In genomic region chr7:30829476-30829875, GRCh38 we compare ENCODE assay signal across 15 cellular contexts.
"Had no signal": no experiment of that assay in that cellular context is flagged by ENCODE, and none has a peak within 500 bp of the region (broad histone marks: within the 10 kb centered on the region; RNA-seq: fewer than 3 reads in every experiment).

No MANE protein-coding gene starts in this region.

- DNase-seq: cortex of kidney; dorsolateral prefrontal cortex; effector CD8-positive, alpha-beta T cell; islet precursor cell; left ventricle myocardium inferior; mesenchymal stem cell; midbrain; posterior cingulate gyrus; right cardiac atrium; small intestine; stimulated activated CD4-positive, alpha-beta T cell treated with anti-CD3 and anti-CD28 coated beads, Interleukin-12 subunit alpha, Interleukin-12 subunit beta, amount 100 ng/mL, for 4 hours; stomach; substantia nigra; uterus had no signal

- ATAC-seq: right cardiac atrium had no signal

- H3K4me3 Mint-ChIP-seq: type B pancreatic cell had no signal

- H3K27me3 Mint-ChIP-seq: type B pancreatic cell had no signal

- H3K27ac Mint-ChIP-seq: type B pancreatic cell had no signal
